Comparison of ENCODE assay signal across 8 cellular contexts in the genomic region with DNA sequence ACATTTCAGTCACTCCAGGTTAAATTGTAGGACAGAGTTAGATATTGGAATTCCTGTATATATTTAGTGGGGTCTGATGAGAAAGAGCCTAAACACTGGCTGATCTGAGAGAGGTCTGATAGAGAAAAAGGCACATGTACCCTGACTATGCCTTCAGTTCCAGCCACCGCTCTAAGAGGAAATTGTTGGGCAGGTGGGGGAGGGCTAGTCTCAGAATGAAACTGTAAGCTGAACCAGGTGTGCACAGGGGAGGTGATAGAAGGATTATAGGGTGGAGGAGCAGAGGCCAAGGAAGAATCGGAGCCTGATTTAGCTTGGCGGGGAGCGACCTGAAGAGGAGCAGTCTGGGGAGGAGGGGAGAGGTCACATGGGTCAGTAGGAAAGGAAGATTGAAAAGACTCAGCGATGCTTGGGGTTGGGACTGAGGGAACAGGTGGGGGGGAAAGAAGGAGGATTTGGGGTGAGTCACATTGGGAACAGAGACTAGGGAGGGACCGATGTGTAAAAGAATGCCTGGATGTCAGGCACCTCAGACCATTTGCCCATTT.
DNase-seq lines count a peak whose midpoint lies in the region; ATAC-seq lines count a peak whose summit lies in the region.
"Not testable (repeated sequence)": the region's sequence is repeated elsewhere in the genome, so short reads cannot be mapped to it uniquely, and the experiment has no call there.

No MANE protein-coding gene starts in this region.

- H3K4me3 Mint-ChIP-seq in IgD-negative memory B cell (peak overlapping the region; percentile 2 to 90 (median 51)), T-helper 17 cell (peak overlapping the region; percentile 60), naive B cell (peak overlapping the region in 5 of 8 donors; percentile 10 to 65 (median 54))
- H3K4me3 Mint-ChIP-seq in activated CD4-positive, alpha-beta memory T cell treated with anti-CD3 and anti-CD28 coated beads, Interleukin-2, amount 10 ng/mL, durations not matched to agents 7 days and 5 days = not testable (repeated sequence)
- H3K4me3 Mint-ChIP-seq in activated T-helper 1 cell treated with anti-CD3 and anti-CD28 coated beads, Interleukin-12 subunit alpha, Interleukin-12 subunit beta, Interleukin-2, Interleukin-4 antibody, amounts not matched to agents 30 ng/mL and 10 ng/mL and 1 ng/mL, durations not matched to agents 14 hours and 24 hours and 36 hours = peak overlapping the region; percentile 51
- peak overlapping the region; percentile 72 for H3K4me3 Mint-ChIP-seq in activated naive CD8-positive, alpha-beta T cell treated with anti-CD3 and anti-CD28 coated beads, Interleukin-2, amount 50 U/mL, for 24 hours
- peak overlapping the region; percentile 77 to 79 for H3K4me3 Mint-ChIP-seq in stimulated activated naive CD8-positive, alpha-beta T cell treated with anti-CD3 and anti-CD28 coated beads, Interleukin-15, amount 100 ng/mL, for 72 hours

- not testable (repeated sequence) for H3K9me3 ChIP-seq in T-helper 17 cell (ENCODE audit: control insufficient read depth, low read length, poor library complexity, severe bottlenecking)

- intact Hi-C loops in activated T-helper 1 cell treated with anti-CD3 and anti-CD28 coated beads, Interleukin-12 subunit alpha, Interleukin-12 subunit beta, Interleukin-2, Interleukin-4 antibody, amounts not matched to agents 30 ng/mL and 10 ng/mL and 1 ng/mL, durations not matched to agents 14 hours and 24 hours and 36 hours (cut with micrococcal nuclease) = loop anchor here (1.0 to 5.0 kb wide), 3 partner anchors 45 to 265 kb away; a partner anchor contains a TSS

- H3K27ac Mint-ChIP-seq in IgD-negative memory B cell = peak overlapping the region; percentile 7 to 50 (median 36)
- peak overlapping the region; percentile 6 for H3K27ac Mint-ChIP-seq in T-helper 17 cell
- H3K27ac Mint-ChIP-seq in activated CD4-positive, alpha-beta memory T cell treated with anti-CD3 and anti-CD28 coated beads, Interleukin-2, amount 10 ng/mL, durations not matched to agents 7 days and 5 days = not testable (repeated sequence)
- peak overlapping the region; percentile 79 for H3K27ac Mint-ChIP-seq in activated T-helper 1 cell treated with anti-CD3 and anti-CD28 coated beads, Interleukin-12 subunit alpha, Interleukin-12 subunit beta, Interleukin-2, Interleukin-4 antibody, amounts not matched to agents 30 ng/mL and 10 ng/mL and 1 ng/mL, durations not matched to agents 14 hours and 24 hours and 36 hours
- H3K27ac Mint-ChIP-seq in activated naive CD8-positive, alpha-beta T cell treated with anti-CD3 and anti-CD28 coated beads, Interleukin-2, amount 50 U/mL, for 24 hours = peak overlapping the region; percentile 80
- H3K27ac Mint-ChIP-seq in naive B cell = peak overlapping the region in 3 of 6 donors; percentile 13 to 76 (median 69)
- peak overlapping the region; percentile 89 to 91 for H3K27ac Mint-ChIP-seq in stimulated activated naive CD8-positive, alpha-beta T cell treated with anti-CD3 and anti-CD28 coated beads, Interleukin-15, amount 100 ng/mL, for 72 hours

- not testable (repeated sequence) for H3K36me3 Mint-ChIP-seq in IgD-negative memory B cell; T-helper 17 cell (ENCODE audit: low read depth); activated CD4-positive, alpha-beta memory T cell treated with anti-CD3 and anti-CD28 coated beads, Interleukin-2, amount 10 ng/mL, durations not matched to agents 7 days and 5 days (ENCODE audit: low read depth); activated T-helper 1 cell treated with anti-CD3 and anti-CD28 coated beads, Interleukin-12 subunit alpha, Interleukin-12 subunit beta, Interleukin-2, Interleukin-4 antibody, amounts not matched to agents 30 ng/mL and 10 ng/mL and 1 ng/mL, durations not matched to agents 14 hours and 24 hours and 36 hours (ENCODE audit: low read depth); activated naive CD8-positive, alpha-beta T cell treated with anti-CD3 and anti-CD28 coated beads, Interleukin-2, amount 50 U/mL, for 24 hours (ENCODE audit: low read depth); naive B cell

- ATAC-seq in T-helper 17 cell; activated naive CD8-positive, alpha-beta T cell treated with anti-CD3 and anti-CD28 coated beads, Interleukin-2, amount 50 U/mL, for 24 hours; naive B cell (ENCODE audit: low read depth in 2 of 2): not testable (repeated sequence)
- peak; percentile 67 for ATAC-seq in stimulated activated naive CD8-positive, alpha-beta T cell treated with anti-CD3 and anti-CD28 coated beads, Interleukin-15, amount 100 ng/mL, for 72 hours

- H3K4me1 Mint-ChIP-seq in IgD-negative memory B cell = peaks cover 14 to 34% (median 30%) of the 10 kb centered on the region in 3 donors
- H3K4me1 Mint-ChIP-seq in T-helper 17 cell = peaks cover 16% of the 10 kb centered on the region
- H3K4me1 Mint-ChIP-seq in activated CD4-positive, alpha-beta memory T cell treated with anti-CD3 and anti-CD28 coated beads, Interleukin-2, amount 10 ng/mL, durations not matched to agents 7 days and 5 days = peaks cover 28% of the 10 kb centered on the region
- H3K4me1 Mint-ChIP-seq in activated T-helper 1 cell treated with anti-CD3 and anti-CD28 coated beads, Interleukin-12 subunit alpha, Interleukin-12 subunit beta, Interleukin-2, Interleukin-4 antibody, amounts not matched to agents 30 ng/mL and 10 ng/mL and 1 ng/mL, durations not matched to agents 14 hours and 24 hours and 36 hours (ENCODE audit: low read depth) = peaks cover 40% of the 10 kb centered on the region
- peaks cover 41% of the 10 kb centered on the region for H3K4me1 Mint-ChIP-seq in activated naive CD8-positive, alpha-beta T cell treated with anti-CD3 and anti-CD28 coated beads, Interleukin-2, amount 50 U/mL, for 24 hours
- peaks cover 6 to 20% (median 11%) of the 10 kb centered on the region in 3 donors for H3K4me1 Mint-ChIP-seq in naive B cell
- H3K4me1 Mint-ChIP-seq in stimulated activated naive CD8-positive, alpha-beta T cell treated with anti-CD3 and anti-CD28 coated beads, Interleukin-15, amount 100 ng/mL, for 72 hours = not testable (repeated sequence)

- POLR2A ChIA-PET in activated CD4-positive, alpha-beta memory T cell treated with anti-CD3 and anti-CD28 coated beads, Interleukin-2, amount 10 ng/mL, durations not matched to agents 7 days and 5 days (lab: Charles Lee) = interaction anchor here (1.5 kb wide), 1 partner anchor 75 kb away, joined by 5 read pairs; a partner anchor contains a TSS

- H3K27me3 Mint-ChIP-seq in IgD-negative memory B cell; T-helper 17 cell; activated CD4-positive, alpha-beta memory T cell treated with anti-CD3 and anti-CD28 coated beads, Interleukin-2, amount 10 ng/mL, durations not matched to agents 7 days and 5 days; activated T-helper 1 cell treated with anti-CD3 and anti-CD28 coated beads, Interleukin-12 subunit alpha, Interleukin-12 subunit beta, Interleukin-2, Interleukin-4 antibody, amounts not matched to agents 30 ng/mL and 10 ng/mL and 1 ng/mL, durations not matched to agents 14 hours and 24 hours and 36 hours (ENCODE audit: insufficient read depth); activated naive CD8-positive, alpha-beta T cell treated with anti-CD3 and anti-CD28 coated beads, Interleukin-2, amount 50 U/mL, for 24 hours; stimulated activated naive CD8-positive, alpha-beta T cell treated with anti-CD3 and anti-CD28 coated beads, Interleukin-15, amount 100 ng/mL, for 72 hours: not testable (repeated sequence)
- H3K27me3 Mint-ChIP-seq in naive B cell = peaks cover 5 to 15% (median 11%) of the 10 kb centered on the region in 3 donors

- H3K9me3 Mint-ChIP-seq in IgD-negative memory B cell; activated CD4-positive, alpha-beta memory T cell treated with anti-CD3 and anti-CD28 coated beads, Interleukin-2, amount 10 ng/mL, durations not matched to agents 7 days and 5 days; activated T-helper 1 cell treated with anti-CD3 and anti-CD28 coated beads, Interleukin-12 subunit alpha, Interleukin-12 subunit beta, Interleukin-2, Interleukin-4 antibody, amounts not matched to agents 30 ng/mL and 10 ng/mL and 1 ng/mL, durations not matched to agents 14 hours and 24 hours and 36 hours; activated naive CD8-positive, alpha-beta T cell treated with anti-CD3 and anti-CD28 coated beads, Interleukin-2, amount 50 U/mL, for 24 hours; naive B cell; stimulated activated naive CD8-positive, alpha-beta T cell treated with anti-CD3 and anti-CD28 coated beads, Interleukin-15, amount 100 ng/mL, for 72 hours: not testable (repeated sequence)

- DNase-seq in T-helper 17 cell, naive B cell: not testable (repeated sequence)
- DNase-seq in activated CD4-positive, alpha-beta memory T cell treated with anti-CD3 and anti-CD28 coated beads, Interleukin-2, amount 10 ng/mL, durations not matched to agents 7 days and 5 days = peak; percentile 22
- DNase-seq in activated T-helper 1 cell treated with anti-CD3 and anti-CD28 coated beads, Interleukin-12 subunit alpha, Interleukin-12 subunit beta, Interleukin-2, Interleukin-4 antibody, amounts not matched to agents 30 ng/mL and 10 ng/mL and 1 ng/mL, durations not matched to agents 14 hours and 24 hours and 36 hours (ENCODE audit: low spot score) = peak; percentile 27
- DNase-seq in activated naive CD8-positive, alpha-beta T cell treated with anti-CD3 and anti-CD28 coated beads, Interleukin-2, amount 50 U/mL, for 24 hours = peak; percentile 22
- peak; percentile 32 for DNase-seq in stimulated activated CD4-positive, alpha-beta T cell treated with anti-CD3 and anti-CD28 coated beads, Interleukin-4, amount 100 ng/mL, for 1 hour
- peak; percentile 15 to 39 for DNase-seq in stimulated activated naive CD8-positive, alpha-beta T cell treated with anti-CD3 and anti-CD28 coated beads, Interleukin-15, amount 100 ng/mL, for 72 hours

- CTCF ChIA-PET in activated CD4-positive, alpha-beta memory T cell treated with anti-CD3 and anti-CD28 coated beads, Interleukin-2, amount 10 ng/mL, durations not matched to agents 7 days and 5 days (lab: Charles Lee) = interaction anchor here (1.0 to 1.5 kb wide), 4 partner anchors 32 to 198 kb away, joined by 3 to 4 read pairs (median 3); no protein-coding TSS in a partner anchor
